Comparison of ENCODE assay signal across 9 cellular contexts in genomic region chr13:111460548-111461444, GRCh38.
A peak's percentile ranks its signal among the peaks of the same experiment; 100 is the strongest.
DNase-seq lines count a peak whose midpoint lies in the region; ATAC-seq, FAIRE-seq and TF ChIP-seq lines count a peak whose summit lies in the region.
"Had no signal": no experiment of that assay in that cellular context is flagged by ENCODE, and none has a peak within 500 bp of the region (broad histone marks: within the 10 kb centered on the region; RNA-seq: fewer than 3 reads in every experiment).

No MANE protein-coding gene starts in this region.

- TF ChIP-seq POLR2A in GM12878 (IDR thresholded peaks at IDR 0.05; ENCODE audit: low read depth, low read length): no peak
- no peak for TF ChIP-seq POLR2A in upper lobe of left lung (IDR thresholded peaks at IDR 0.05)

- H3K27me3 Mint-ChIP-seq in activated naive CD4-positive, alpha-beta T cell treated with anti-CD3 and anti-CD28 coated beads for 36 hours (ENCODE audit: low read depth): peaks cover 10% of the 10 kb centered on the region

- FAIRE-seq in GM12878 (lab: Jason Lieb, UNC): no peak

- no TSS peak for BruUV-seq in GM12878 (replicated peaks; lab: Mats Ljungman, UMichigan)

- peaks cover 2% of the 10 kb centered on the region for H3K4me1 Mint-ChIP-seq in activated naive CD4-positive, alpha-beta T cell treated with anti-CD3 and anti-CD28 coated beads for 36 hours (ENCODE audit: low read depth)

- TF ChIP-seq EP300 in GM12878 (IDR thresholded peaks at IDR 0.05; ENCODE audit: borderline replicate concordance in 1 of 2, control insufficient read depth in 1 of 2, low read depth in 2 of 2, low read length in 2 of 2) (no peak), upper lobe of left lung (IDR thresholded peaks at IDR 0.05) (no peak)

- CTCF ChIA-PET in activated naive CD4-positive, alpha-beta T cell treated with anti-CD3 and anti-CD28 coated beads for 36 hours (lab: Charles Lee): interaction anchor here (0.6 to 1.5 kb wide), 4 partner anchors 14 to 393 kb away, joined by 3 to 4 read pairs (median 4); no protein-coding TSS in a partner anchor
- CTCF ChIA-PET in GM12878 (lab: Yijun Ruan, JAX): no interaction called here

- peaks cover 4% of the 10 kb centered on the region for H3K9me3 Mint-ChIP-seq in activated naive CD4-positive, alpha-beta T cell treated with anti-CD3 and anti-CD28 coated beads for 36 hours
- H3K9me3 Mint-ChIP-seq: activated T-cell treated with anti-CD3 and anti-CD28 coated beads, Interleukin-2, amount 50 U/mL, for 72 hours had no signal

- H3K4me2 ChIP-seq in GM12878 (ENCODE audit: control insufficient read depth, insufficient read depth): no peak overlapping the region

- SMC1A ChIA-PET in GM12878 (lab: Charles Lee; ENCODE audit: uncharacterized antibody, unreplicated experiment): no interaction called here

- POLR2A ChIA-PET in GM12878 (lab: Charles Lee): interaction anchor here (0.9 kb wide), 1 partner anchor 1760 kb away, joined by 3 read pairs; no protein-coding TSS in a partner anchor

- no peak overlapping the region for H3K27ac Mint-ChIP-seq in activated naive CD4-positive, alpha-beta T cell treated with anti-CD3 and anti-CD28 coated beads for 36 hours
- H3K27ac Mint-ChIP-seq: activated T-cell treated with anti-CD3 and anti-CD28 coated beads, Interleukin-2, amount 50 U/mL, for 72 hours had no signal

- TF ChIP-seq RAD21 in GM12878 (IDR thresholded peaks at IDR 0.05; ENCODE audit: insufficient read depth, low read depth, low read length): no peak

- 22% methylated on average over 22 of the region's 22 CpGs for WGBS in GM12878 (ENCODE audit: insufficient coverage, insufficient replicate concordance, low lambda C conversion rate, missing lambda C conversion rate)
- WGBS in upper lobe of left lung, 2 donors: 55 to 56% methylated on average over 14 to 22 of the region's 22 CpGs

- no peak overlapping the region for H2AFZ ChIP-seq in GM12878 (ENCODE audit: control insufficient read depth, low read depth, low read length)

- no peaks in the 10 kb centered on the region for H4K20me1 ChIP-seq in GM12878 (ENCODE audit: control insufficient read depth, insufficient read depth)

- H3K9me3 ChIP-seq in GM12878 (replicated peaks; ENCODE audit: control insufficient read depth, insufficient read depth, low read length) (no peaks in the 10 kb centered on the region), upper lobe of left lung (no peaks in the 10 kb centered on the region)

- H3K36me3 ChIP-seq in GM12878 (ENCODE audit: control insufficient read depth in 2 of 2, insufficient read depth in 2 of 2, low read length in 1 of 2) (no peaks in the 10 kb centered on the region), upper lobe of left lung (no peaks in the 10 kb centered on the region)

- DNase-seq in activated naive CD4-positive, alpha-beta T cell treated with anti-CD3 and anti-CD28 coated beads for 36 hours: peak; percentile 32
- DNase-seq in activated naive CD4-positive, alpha-beta T cell (lab: John Stamatoyannopoulos, UW): no peak
- DNase-seq in NCI-H2081 treated with DMSO at 0.1 percent for 48 hours (lab: John Stamatoyannopoulos, UW): peak; percentile 29
- DNase-seq in GM12878 (ENCODE audit: low read depth, low spot score): no peak
- DNase-seq in kidney glomerular epithelial cell (lab: John Stamatoyannopoulos, UW): peak; percentile 1
- DNase-seq in upper lobe of left lung: peak in 1 of 2 donors; percentile 20
- DNase-seq in RPMI8226: no peak
- DNase-seq: activated T-cell treated with anti-CD3 and anti-CD28 coated beads, Interleukin-2, amount 50 U/mL, for 72 hours had no signal

- in situ Hi-C loops in GM12878 (cut with MboI): loop anchor here (25.0 kb wide), 1 partner anchor 1402 kb away; no protein-coding TSS in a partner anchor

- no peaks in the 10 kb centered on the region for H3K36me3 Mint-ChIP-seq in activated naive CD4-positive, alpha-beta T cell treated with anti-CD3 and anti-CD28 coated beads for 36 hours (ENCODE audit: low read depth)

- ATAC-seq in GM12878: peak; percentile 48; the same call in 2 of the 3 replicates
- ATAC-seq in upper lobe of left lung (ENCODE audit: low FRiP score in 2 of 2): peak; percentile 23 to 29
- no peak for ATAC-seq in GM18873 (IDR thresholded peaks at IDR 0.05; ENCODE audit: low FRiP score, unreplicated experiment)

- no peak overlapping the region for H3K4me3 Mint-ChIP-seq in activated naive CD4-positive, alpha-beta T cell treated with anti-CD3 and anti-CD28 coated beads for 36 hours
- H3K4me3 Mint-ChIP-seq: activated T-cell treated with anti-CD3 and anti-CD28 coated beads, Interleukin-2, amount 50 U/mL, for 72 hours had no signal

- H3K27ac ChIP-seq in GM12878 (ENCODE audit: control insufficient read depth, insufficient read depth) (no peak overlapping the region), upper lobe of left lung (no peak overlapping the region)

- RAD21 ChIA-PET in GM12878 (lab: Charles Lee; ENCODE audit: unreplicated experiment): no interaction called here

- H3K79me2 ChIP-seq in GM12878 (ENCODE audit: control insufficient read depth, insufficient read depth, low read length): no peaks in the 10 kb centered on the region

- H3K4me1 ChIP-seq in GM12878 (ENCODE audit: control insufficient read depth, insufficient read depth, low read length) (no peaks in the 10 kb centered on the region), upper lobe of left lung (no peaks in the 10 kb centered on the region)

- no peak overlapping the region for H3K9ac ChIP-seq in GM12878 (ENCODE audit: control insufficient read depth, insufficient read depth, low read length)

- H3K27me3 ChIP-seq in GM12878 (replicated peaks in 1 of 2; ENCODE audit: control insufficient read depth in 2 of 2, insufficient read depth in 2 of 2, low read length in 1 of 2): peaks cover 0 to 2% of the 10 kb centered on the region in 2 experiments; a peak in 1 of 4 replicates
- H3K27me3 ChIP-seq in upper lobe of left lung: no peaks in the 10 kb centered on the region

- TF ChIP-seq CTCF in GM12878 (IDR thresholded peaks at IDR 0.05 in 2 of 3, conservative IDR thresholded peaks at IDR 0.05 in 1 of 3; ENCODE audit: control insufficient read depth in 2 of 3, extremely low read depth in 1 of 3, insufficient read depth in 1 of 3, low read depth in 3 of 3, low read length in 3 of 3) (peak in 2 of 3 experiments; percentile 10 to 23; a peak in 1 of 6 replicates), upper lobe of left lung (IDR thresholded peaks at IDR 0.05) (peak in 1 of 6 experiments; percentile 16)

- H3K4me3 ChIP-seq in GM12878 (no peak overlapping the region), upper lobe of left lung (no peak overlapping the region)

- intact Hi-C loops in activated naive CD4-positive, alpha-beta T cell treated with anti-CD3 and anti-CD28 coated beads for 36 hours (cut with micrococcal nuclease): no loop called here
- intact Hi-C loops in GM12878 (cut with micrococcal nuclease; ENCODE audit: unreplicated experiment): no loop called here

TF ChIP-seq in GM12878, 131 proteins besides CTCF, POLR2A, EP300 and RAD21:
- TF ChIP-seq SRF (IDR thresholded peaks at IDR 0.05; ENCODE audit: low read depth in 2 of 2, low read length in 2 of 2): no peak
- no peak for TF ChIP-seq POU2F2 (IDR thresholded peaks at IDR 0.05; ENCODE audit: borderline replicate concordance, low read depth, low read length)
- TF ChIP-seq TCF12 (IDR thresholded peaks at IDR 0.05; ENCODE audit: low read depth, low read length): no peak
- no peak for TF ChIP-seq PML (IDR thresholded peaks at IDR 0.05; ENCODE audit: low read length)
- TF ChIP-seq BHLHE40 (IDR thresholded peaks at IDR 0.05; ENCODE audit: borderline replicate concordance in 1 of 2, low read depth in 2 of 2, low read length in 1 of 2): no peak
- TF ChIP-seq PRDM15 (CRISPR knock-in tag; IDR thresholded peaks at IDR 0.05): no peak
- TF ChIP-seq MEF2A (IDR thresholded peaks at IDR 0.05; ENCODE audit: insufficient read depth, low read depth, low read length): no peak
TF ChIP-seq in GM12878: peak in this region for 0.

Comparison
In these comparisons a context has a peak if more than half of its experiments do, and no peak if none do; other contexts are left out.
1. DNase-seq: peak in activated naive CD4-positive, alpha-beta T cell treated with anti-CD3 and anti-CD28 coated beads for 36 hours (single experiment), NCI-H2081 treated with DMSO at 0.1 percent for 48 hours (single experiment) and kidney glomerular epithelial cell (single experiment); none in activated naive CD4-positive, alpha-beta T cell (0 of 4), GM12878 (single experiment) and RPMI8226 (single experiment).